Comparison of ENCODE assay signal across 8 cellular contexts in genomic region chr4:48779998-48780866, GRCh38. TPM values are rescaled to one million over a fixed set of nuclear protein-coding genes. Genes with fewer than 3 reads are reported as not detected.
DNase-seq lines count a peak whose midpoint lies in the region; ATAC-seq lines count a peak whose summit lies in the region.

Gene FRYL (minus strand): TSS chr4:48780279. CDS start chr4:48634410, 145,869 bp downstream.

- DNase-seq in NCI-H748 (lab: John Stamatoyannopoulos, UW; ENCODE audit: unreplicated experiment) (peak; percentile 98), cortex of kidney (lab: John Stamatoyannopoulos, UW) (peak; percentile 62), left colon (peak; percentile 98 to 100)
- DNase-seq in activated CD4-positive, alpha-beta T cell treated with anti-CD3 and anti-CD28 coated beads, Interleukin-2, amount 50 U/mL, for 1 hour = peak; percentile 95
- DNase-seq in stimulated activated CD4-positive, alpha-beta T cell treated with anti-CD3 and anti-CD28 coated beads, Interleukin-2, amount 100 ng/mL, for 24 hours = peak; percentile 97 to 98

- ATAC-seq in GM19351 (IDR thresholded peaks at IDR 0.05; ENCODE audit: unreplicated experiment) = peak; percentile 83
- ATAC-seq in HG03521 (IDR thresholded peaks at IDR 0.05; ENCODE audit: unreplicated experiment) = peak; percentile 87
- peak; percentile 85 for ATAC-seq in left colon

- H3K4me3 ChIP-seq in BLaER1 treated with 17β-estradiol and CSF1 and Interleukin-3, amounts not matched to agents 10 nM and 100 nM = peak within 1 kb of the TSS; percentile 84 to 98 (median 95)

- H3K9ac ChIP-seq in BLaER1 treated with 17β-estradiol and CSF1 and Interleukin-3, amounts not matched to agents 10 nM and 100 nM = peak within 1 kb of the TSS; percentile 95 to 99 (median 98)

- peaks cover 38 to 47% (median 42%) of the 10 kb centered on the region in 11 experiments; a peak in 20 of 22 replicates for H4K20me1 ChIP-seq in BLaER1 treated with 17β-estradiol and CSF1 and Interleukin-3, amounts not matched to agents 10 nM and 100 nM

- H3K27ac ChIP-seq in BLaER1 treated with 17β-estradiol and CSF1 and Interleukin-3, amounts not matched to agents 10 nM and 100 nM = peak within 1 kb of the TSS; percentile 93 to 99 (median 97)

- no peaks in the 10 kb centered on the region for H3K36me3 ChIP-seq in BLaER1 treated with 17β-estradiol and CSF1 and Interleukin-3, amounts not matched to agents 10 nM and 100 nM

- no peaks in the 10 kb centered on the region for H3K9me3 ChIP-seq in BLaER1 treated with 17β-estradiol and CSF1 and Interleukin-3, amounts not matched to agents 10 nM and 100 nM (replicated peaks in 1 of 11)

- no peaks in the 10 kb centered on the region for H3K27me3 ChIP-seq in BLaER1 treated with 17β-estradiol and CSF1 and Interleukin-3, amounts not matched to agents 10 nM and 100 nM

- peak within 1 kb of the TSS; percentile 83 to 97 (median 89) for H3K4me2 ChIP-seq in BLaER1 treated with 17β-estradiol and CSF1 and Interleukin-3, amounts not matched to agents 10 nM and 100 nM

- intact Hi-C loops in left colon (cut with DNase I, micrococcal nuclease) = loop anchor here in 1 of 2 donors (10.0 kb wide), 2 partner anchors 55 to 85 kb away; partner anchors contain the start of gene OCIAD1

- H3K4me1 ChIP-seq in BLaER1 treated with 17β-estradiol and CSF1 and Interleukin-3, amounts not matched to agents 10 nM and 100 nM = peaks cover 29 to 40% (median 36%) of the 10 kb centered on the region in 10 experiments

RNA-seq across cellular contexts. Expression of gene FRYL, which starts in this region (rescaled TPM):
- total RNA-seq in left colon = 100 to 1,000 TPM; 288 to 437 TPM

Comparison
In these comparisons a context has a peak if more than half of its experiments do, and no peak if none do; other contexts are left out.
1. Peak in every context shown above with its lines: DNase-seq, ATAC-seq, H3K4me3 ChIP-seq and H3K27ac ChIP-seq.